ENCODE assay signal across 9 cellular contexts in genomic region chr6:90284745-90285481, GRCh38. TPM values are rescaled to one million over a fixed set of nuclear protein-coding genes. Genes with fewer than 3 reads are reported as not detected.
DNase-seq lines count a peak whose midpoint lies in the region; ATAC-seq and TF ChIP-seq lines count a peak whose summit lies in the region.
"Had no signal": no experiment of that assay in that cellular context is flagged by ENCODE, and none has a peak within 500 bp of the region (broad histone marks: within the 10 kb centered on the region; RNA-seq: fewer than 3 reads in every experiment).

No MANE protein-coding gene starts in this region.

- H2AK5ac ChIP-seq in mesenchymal stem cell (ENCODE audit: low read length, severe bottlenecking): no peak overlapping the region

- H3K9ac ChIP-seq in mesenchymal stem cell (ENCODE audit: low read length): peak overlapping the region; percentile 92

- H3K27ac ChIP-seq in mesenchymal stem cell (ENCODE audit: low read length, poor library complexity, severe bottlenecking): peak overlapping the region; percentile 84
- H3K27ac ChIP-seq: 22Rv1 had no signal

- no peak overlapping the region for H2BK15ac ChIP-seq in mesenchymal stem cell (ENCODE audit: low read depth, poor library complexity, severe bottlenecking)

- H4K8ac ChIP-seq in mesenchymal stem cell (ENCODE audit: low read length): no peak overlapping the region

- H2BK120ac ChIP-seq in mesenchymal stem cell (ENCODE audit: low read depth, low read length): no peak overlapping the region

- peak overlapping the region; percentile 35 for H2BK5ac ChIP-seq in mesenchymal stem cell (ENCODE audit: low read depth, low read length, poor library complexity, severe bottlenecking)

- no peak for TF ChIP-seq CTCF in cardiac fibroblast (IDR thresholded peaks at IDR 0.05; ENCODE audit: low read depth, low read length)

- peaks cover 0 to 4% of the 10 kb centered on the region in 2 experiments for H3K27me3 ChIP-seq in mesenchymal stem cell (ENCODE audit: control insufficient read depth in 1 of 2, insufficient read depth in 1 of 2, low read length in 2 of 2)

- peak; percentile 63 for ATAC-seq in HG02588 (IDR thresholded peaks at IDR 0.05; ENCODE audit: unreplicated experiment)

- H3K4ac ChIP-seq in mesenchymal stem cell (ENCODE audit: low read depth in 1 of 2, low read length in 2 of 2): peak overlapping the region in 1 of 2 experiments; percentile 26

- peak overlapping the region in 1 of 2 donors; percentile 5 for H3K4me3 ChIP-seq in cardiac fibroblast (replicated peaks in 1 of 2; ENCODE audit: low read depth in 2 of 2, low read length in 2 of 2)
- H3K4me3 ChIP-seq in mesenchymal stem cell (ENCODE audit: insufficient read depth in 1 of 2, low read depth in 1 of 2, low read length in 2 of 2): peak overlapping the region in 1 of 2 experiments; percentile 71

- H3K79me1 ChIP-seq in mesenchymal stem cell (replicated peaks; ENCODE audit: low read length, poor library complexity, severe bottlenecking): no peaks in the 10 kb centered on the region

- peak overlapping the region in 1 of 2 experiments; percentile 69 for H3K14ac ChIP-seq in mesenchymal stem cell (ENCODE audit: low read length in 2 of 2)

- H4K91ac ChIP-seq in mesenchymal stem cell (ENCODE audit: low read length): no peak overlapping the region

- H3K23ac ChIP-seq in mesenchymal stem cell (ENCODE audit: low read length in 2 of 2): no peak overlapping the region

- peak; percentile 6 for DNase-seq in DMS 273 (lab: John Stamatoyannopoulos, UW; ENCODE audit: unreplicated experiment)
- DNase-seq in DMS 273 treated with DMSO at 0.1 percent for 48 hours (lab: John Stamatoyannopoulos, UW): no peak
- DNase-seq in NCI-H460 (ENCODE audit: extremely low read depth, low read depth): peak; percentile 14
- DNase-seq in cardiac fibroblast (ENCODE audit: low read depth in 2 of 2): peak; percentile 3 to 40
- peak; percentile 85 for DNase-seq in mesenchymal stem cell
- no peak for DNase-seq in NCI-H2029 (lab: John Stamatoyannopoulos, UW)
- DNase-seq in UCSD-AML1 (lab: John Stamatoyannopoulos, UW; ENCODE audit: unreplicated experiment): no peak

- peaks cover 3% of the 10 kb centered on the region for H3K9me3 ChIP-seq in mesenchymal stem cell (ENCODE audit: control insufficient read depth, low read length)

- H3K36me3 ChIP-seq in mesenchymal stem cell (ENCODE audit: control insufficient read depth in 1 of 2, insufficient read depth in 2 of 2, low read depth in 1 of 2, low read length in 2 of 2): no peaks in the 10 kb centered on the region

- H2BK12ac ChIP-seq in mesenchymal stem cell (ENCODE audit: low read length in 2 of 2): peak overlapping the region in 1 of 2 experiments; percentile 60

- WGBS in mesenchymal stem cell: 3% methylated on average over 6 of the region's 7 CpGs

- H3K18ac ChIP-seq in mesenchymal stem cell (ENCODE audit: low read depth in 1 of 2, low read length in 2 of 2): no peak overlapping the region

- peaks cover 5% of the 10 kb centered on the region for H3K4me1 ChIP-seq in mesenchymal stem cell (ENCODE audit: control insufficient read depth, insufficient read depth, low read depth, low read length)

- peak overlapping the region; percentile 41 for H3K4me2 ChIP-seq in mesenchymal stem cell (ENCODE audit: low read length, poor library complexity, severe bottlenecking)

- H2AFZ ChIP-seq in mesenchymal stem cell (ENCODE audit: low read depth, low read length): no peak overlapping the region

RNA-seq across cellular contexts. Expression of gene BACH2, which starts 11.7 kb away (rescaled TPM):
- total RNA-seq in NCI-H460 (2014; rRNA removed; shearing (Covaris generic)): 0.14 and 0.15 TPM in 2 replicates
- 0.21 and 0.41 TPM in 2 replicates for polyA plus RNA-seq in NCI-H460 (2014; cell fraction: nucleus; rRNA removed)
- 0.25 TPM for polyA plus RNA-seq in mesenchymal stem cell (2013, experiment 1 of 2)
- polyA plus RNA-seq in mesenchymal stem cell (2013, experiment 2 of 2): 0.26 TPM

Comparison
In these comparisons a context has a peak if more than half of its experiments do, and no peak if none do; other contexts are left out.
1. DNase-seq: peak in DMS 273 (single experiment), NCI-H460 (single experiment), cardiac fibroblast (2 of 2) and mesenchymal stem cell (single experiment); none in DMS 273 treated with DMSO at 0.1 percent for 48 hours (single experiment), NCI-H2029 (single experiment) and UCSD-AML1 (single experiment).